Comparison of ENCODE assay signal across 9 cellular contexts in genomic region chr7:97026705-97027426, GRCh38. TPM values are rescaled to one million over a fixed set of nuclear protein-coding genes. Genes with fewer than 3 reads are reported as not detected.
DNase-seq lines count a peak whose midpoint lies in the region; FAIRE-seq and TF ChIP-seq lines count a peak whose summit lies in the region.
"Had no signal": no experiment of that assay in that cellular context is flagged by ENCODE, and none has a peak within 500 bp of the region (broad histone marks: within the 10 kb centered on the region; RNA-seq: fewer than 3 reads in every experiment).

No MANE protein-coding gene starts in this region.

- H3K9ac ChIP-seq in stomach smooth muscle (ENCODE audit: low read length in 2 of 2): no peak overlapping the region

- H3K9me3 ChIP-seq in left ventricle myocardium inferior (replicated peaks) (no peaks in the 10 kb centered on the region), stomach smooth muscle (ENCODE audit: control insufficient read depth in 2 of 2, low read length in 2 of 2) (no peaks in the 10 kb centered on the region)

- intact Hi-C loops in left ventricle myocardium inferior (cut with micrococcal nuclease): loop anchor here (5.0 to 10.0 kb wide), 2 partner anchors 950 to 1112 kb away; no protein-coding TSS in a partner anchor

- H3K27ac ChIP-seq in left ventricle myocardium inferior (replicated peaks) (no peak overlapping the region), stomach smooth muscle (ENCODE audit: low read length) (no peak overlapping the region)

- H3K27me3 ChIP-seq in left ventricle myocardium inferior (ENCODE audit: low read depth): peaks cover 100% of the 10 kb centered on the region
- H3K27me3 ChIP-seq in stomach smooth muscle (ENCODE audit: control insufficient read depth in 1 of 2, insufficient read depth in 2 of 2, low read length in 2 of 2): peaks cover 50 to 57% of the 10 kb centered on the region in 2 donors

- FAIRE-seq in frontal cortex (lab: Jason Lieb, UNC): no peak

- H3K36me3 ChIP-seq in left ventricle myocardium inferior (no peaks in the 10 kb centered on the region), stomach smooth muscle (ENCODE audit: control insufficient read depth in 2 of 2, insufficient read depth in 2 of 2, low read length in 2 of 2) (no peaks in the 10 kb centered on the region)

- peak; percentile 73 for DNase-seq in NCI-H146 treated with DMSO at 0.1 percent for 48 hours (lab: John Stamatoyannopoulos, UW; ENCODE audit: unreplicated experiment)
- DNase-seq in NCI-H146 (lab: John Stamatoyannopoulos, UW): no peak
- DNase-seq in SKM-1 treated with dmso at 0.1 percent for 144 hours (lab: John Stamatoyannopoulos, UW; ENCODE audit: unreplicated experiment): peak; percentile 68
- no peak for DNase-seq in left ventricle myocardium inferior
- DNase-seq in frontal cortex (ENCODE audit: low spot score in 2 of 2): no peak
- DNase-seq in stimulated activated naive CD4-positive, alpha-beta T cell (lab: John Stamatoyannopoulos, UW): no peak
- DNase-seq in stimulated activated CD4-positive, alpha-beta T cell treated with anti-CD3 and anti-CD28 coated beads, Interleukin-15, amount 100 ng/mL, for 24 hours: no peak

- TF ChIP-seq CTCF in left ventricle myocardium inferior (IDR thresholded peaks at IDR 0.05; ENCODE audit: borderline replicate concordance): no peak

- peak overlapping the region; percentile 66 for H3K4me3 ChIP-seq in left ventricle myocardium inferior
- peak overlapping the region; percentile 41 to 73 for H3K4me3 ChIP-seq in stomach smooth muscle (ENCODE audit: low read length in 2 of 2)

- H3K4me1 ChIP-seq in left ventricle myocardium inferior (peaks cover 49% of the 10 kb centered on the region), stomach smooth muscle (ENCODE audit: control insufficient read depth, insufficient read depth, low read length) (peaks cover 32% of the 10 kb centered on the region)

RNA-seq across cellular contexts. Expression of gene DLX5, which starts 2.2 kb away (rescaled TPM):
- total RNA-seq in left ventricle myocardium inferior (not detected), frontal cortex (2.9 TPM)
- total RNA-seq: glomerular endothelial cell had no signal

RNA-seq across cellular contexts. Expression of gene DLX6, which starts 21.5 kb away (rescaled TPM):
- total RNA-seq in left ventricle myocardium inferior: not detected
- 4.1 TPM for total RNA-seq in frontal cortex
- total RNA-seq: glomerular endothelial cell had no signal

Comparison
In these comparisons a context has a peak if more than half of its experiments do, and no peak if none do; other contexts are left out.
1. DNase-seq: peak in NCI-H146 treated with DMSO at 0.1 percent for 48 hours (single experiment) and SKM-1 treated with dmso at 0.1 percent for 144 hours (single experiment); none in NCI-H146 (single experiment), left ventricle myocardium inferior (single experiment), frontal cortex (0 of 2), stimulated activated naive CD4-positive, alpha-beta T cell (0 of 6) and stimulated activated CD4-positive, alpha-beta T cell treated with anti-CD3 and anti-CD28 coated beads, Interleukin-15, amount 100 ng/mL, for 24 hours (single experiment).